1 cellular context compared by ENCODE assay signal in the genomic region with DNA sequence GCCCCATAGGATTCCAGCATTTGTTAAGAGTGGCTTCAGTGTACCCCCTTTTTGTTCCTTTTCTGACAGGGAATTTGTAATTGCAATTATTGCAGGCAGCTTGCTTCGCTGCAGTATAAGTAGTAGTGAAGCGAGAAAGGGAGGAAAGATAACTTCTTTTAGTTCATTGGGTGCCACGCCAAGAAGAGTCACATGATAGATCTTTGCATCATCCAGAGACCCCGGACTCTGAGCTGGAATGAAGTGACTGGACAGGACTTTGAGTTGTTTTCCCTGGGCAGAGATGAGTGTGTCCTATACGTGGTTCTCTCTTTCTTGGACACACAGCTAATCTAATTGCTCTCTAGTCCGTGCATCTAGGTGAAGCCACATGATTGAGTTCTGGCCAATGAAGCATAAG.
TF ChIP-seq lines count a peak whose summit lies in the region.

No MANE protein-coding gene starts in this region.

TF ChIP-seq in HepG2, 621 proteins besides CTCF, POLR2A, EP300 and RAD21 (continued from another document):
- TF ChIP-seq ZBTB4 (CRISPR knock-in tag; IDR thresholded peaks at IDR 0.05; ENCODE audit: borderline replicate concordance) = no peak
- TF ChIP-seq, protein P1, sequence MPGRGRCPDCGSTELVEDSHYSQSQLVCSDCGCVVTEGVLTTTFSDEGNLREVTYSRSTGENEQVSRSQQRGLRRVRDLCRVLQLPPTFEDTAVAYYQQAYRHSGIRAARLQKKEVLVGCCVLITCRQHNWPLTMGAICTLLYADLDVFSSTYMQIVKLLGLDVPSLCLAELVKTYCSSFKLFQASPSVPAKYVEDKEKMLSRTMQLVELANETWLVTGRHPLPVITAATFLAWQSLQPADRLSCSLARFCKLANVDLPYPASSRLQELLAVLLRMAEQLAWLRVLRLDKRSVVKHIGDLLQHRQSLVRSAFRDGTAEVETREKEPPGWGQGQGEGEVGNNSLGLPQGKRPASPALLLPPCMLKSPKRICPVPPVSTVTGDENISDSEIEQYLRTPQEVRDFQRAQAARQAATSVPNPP (CRISPR knock-in tag; IDR thresholded peaks at IDR 0.05) = no peak
- no peak for TF ChIP-seq ZNF550 (CRISPR knock-in tag; IDR thresholded peaks at IDR 0.05; ENCODE audit: borderline replicate concordance)
- TF ChIP-seq SALL2 (CRISPR knock-in tag; IDR thresholded peaks at IDR 0.05) = no peak
- no peak for TF ChIP-seq ZNF678 (CRISPR knock-in tag; IDR thresholded peaks at IDR 0.05)
- TF ChIP-seq ZC3H4 (CRISPR knock-in tag; IDR thresholded peaks at IDR 0.05; ENCODE audit: borderline replicate concordance) = no peak
- no peak for TF ChIP-seq FLYWCH1 (CRISPR knock-in tag; IDR thresholded peaks at IDR 0.05)
- TF ChIP-seq, protein P2, sequence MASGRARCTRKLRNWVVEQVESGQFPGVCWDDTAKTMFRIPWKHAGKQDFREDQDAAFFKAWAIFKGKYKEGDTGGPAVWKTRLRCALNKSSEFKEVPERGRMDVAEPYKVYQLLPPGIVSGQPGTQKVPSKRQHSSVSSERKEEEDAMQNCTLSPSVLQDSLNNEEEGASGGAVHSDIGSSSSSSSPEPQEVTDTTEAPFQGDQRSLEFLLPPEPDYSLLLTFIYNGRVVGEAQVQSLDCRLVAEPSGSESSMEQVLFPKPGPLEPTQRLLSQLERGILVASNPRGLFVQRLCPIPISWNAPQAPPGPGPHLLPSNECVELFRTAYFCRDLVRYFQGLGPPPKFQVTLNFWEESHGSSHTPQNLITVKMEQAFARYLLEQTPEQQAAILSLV (CRISPR knock-in tag; IDR thresholded peaks at IDR 0.05; ENCODE audit: borderline replicate concordance) = no peak
- TF ChIP-seq HNF4A (CRISPR knock-in tag; IDR thresholded peaks at IDR 0.05) = peak; percentile 94
- TF ChIP-seq AKNA (CRISPR knock-in tag; IDR thresholded peaks at IDR 0.05; ENCODE audit: borderline replicate concordance) = no peak
